Comparison of ENCODE assay signal across 15 cellular contexts in genomic region chr4:151202851-151203455, GRCh38.
DNase-seq lines count a peak whose midpoint lies in the region; ATAC-seq, FAIRE-seq and TF ChIP-seq lines count a peak whose summit lies in the region.
"Had no signal": no experiment of that assay in that cellular context is flagged by ENCODE, and none has a peak within 500 bp of the region (broad histone marks: within the 10 kb centered on the region; RNA-seq: fewer than 3 reads in every experiment).

No MANE protein-coding gene starts in this region.

- no peak overlapping the region for H3K4me3 ChIP-seq in IMR-90 (ENCODE audit: insufficient read depth, low read depth, low read length)
- no peak overlapping the region for H3K4me3 ChIP-seq in endothelial cell of umbilical vein (replicated peaks in 1 of 3; ENCODE audit: insufficient read depth in 1 of 3, low read depth in 1 of 3, low read length in 3 of 3)
- H3K4me3 ChIP-seq in skeletal muscle satellite cell (ENCODE audit: low read length), result no peak overlapping the region

- H3K9me3 ChIP-seq in IMR-90 (ENCODE audit: control insufficient read depth, insufficient read depth, low read length) (no peaks in the 10 kb centered on the region), endothelial cell of umbilical vein (replicated peaks; ENCODE audit: control insufficient read depth, insufficient read depth, low read length) (no peaks in the 10 kb centered on the region), skeletal muscle satellite cell (replicated peaks; ENCODE audit: low read length) (no peaks in the 10 kb centered on the region)

- H3K4me2 ChIP-seq in IMR-90 (ENCODE audit: low read depth, low read length) (peak overlapping the region; percentile 53), endothelial cell of umbilical vein (ENCODE audit: insufficient read depth, low read length) (no peak overlapping the region), skeletal muscle satellite cell (ENCODE audit: low read length) (peak overlapping the region; percentile 46)

- TF ChIP-seq POLR2A in IMR-90 (IDR thresholded peaks at IDR 0.05; ENCODE audit: low read depth, low read length) (no peak), endothelial cell of umbilical vein (IDR thresholded peaks at IDR 0.05; ENCODE audit: low read depth, low read length) (no peak)

- H3K18ac ChIP-seq in IMR-90 (ENCODE audit: low read depth, low read length), result peak overlapping the region; percentile 92

- FAIRE-seq in endothelial cell of umbilical vein (lab: Jason Lieb, UNC), result no peak
- FAIRE-seq: G401.6 had no signal

- H3K9ac ChIP-seq in IMR-90 (ENCODE audit: low read depth, low read length) (no peak overlapping the region), endothelial cell of umbilical vein (replicated peaks; ENCODE audit: extremely low read depth, insufficient read depth, low read length) (no peak overlapping the region), skeletal muscle satellite cell (ENCODE audit: low read depth, low read length) (no peak overlapping the region)

- no peak overlapping the region for H4K91ac ChIP-seq in IMR-90 (ENCODE audit: insufficient read depth, low read depth, low read length)

- peak overlapping the region; percentile 63; the same call in 1 of the 2 replicates for H4K5ac ChIP-seq in IMR-90 (ENCODE audit: low read depth, low read length)

- no peak overlapping the region for H2BK5ac ChIP-seq in IMR-90 (ENCODE audit: low read depth, low read length, poor library complexity, severe bottlenecking)

- no peaks in the 10 kb centered on the region for H3K36me3 ChIP-seq in IMR-90 (ENCODE audit: control insufficient read depth, insufficient read depth, low read length)
- no peaks in the 10 kb centered on the region for H3K36me3 ChIP-seq in endothelial cell of umbilical vein (ENCODE audit: control insufficient read depth in 2 of 2, extremely low read depth in 1 of 2, insufficient read depth in 2 of 2, low read length in 2 of 2)
- H3K36me3 ChIP-seq in skeletal muscle satellite cell (ENCODE audit: insufficient read depth, low read length), result peaks cover 12% of the 10 kb centered on the region

- peak overlapping the region; percentile 8; the same call in 1 of the 2 replicates for H3K23ac ChIP-seq in IMR-90 (ENCODE audit: low read depth, low read length)

- H3K27me3 ChIP-seq in IMR-90 (ENCODE audit: control insufficient read depth, insufficient read depth, low read length) (no peaks in the 10 kb centered on the region), endothelial cell of umbilical vein (ENCODE audit: control insufficient read depth in 2 of 2, insufficient read depth in 2 of 2, low read length in 2 of 2) (no peaks in the 10 kb centered on the region), skeletal muscle satellite cell (ENCODE audit: control insufficient read depth, insufficient read depth, low read length) (no peaks in the 10 kb centered on the region), foreskin keratinocyte (no peaks in the 10 kb centered on the region)

- peaks cover 4% of the 10 kb centered on the region in 2 experiments; a peak in 1 of 4 replicates for H3K79me1 ChIP-seq in IMR-90 (ENCODE audit: low read depth in 1 of 2, low read length in 2 of 2)

- H2AFZ ChIP-seq in IMR-90 (replicated peaks; ENCODE audit: low read length, poor library complexity) (no peak overlapping the region), endothelial cell of umbilical vein (ENCODE audit: low read depth, low read length) (no peak overlapping the region)

- H3K9me1 ChIP-seq in IMR-90 (ENCODE audit: insufficient read depth, low read length) (no peaks in the 10 kb centered on the region), endothelial cell of umbilical vein (replicated peaks; ENCODE audit: control insufficient read depth, extremely low read depth, insufficient read depth, low read length) (no peaks in the 10 kb centered on the region)

- BruUV-seq in IMR-90 (replicated peaks; lab: Mats Ljungman, UMichigan) (no TSS peak), endothelial cell of umbilical vein (replicated peaks; lab: Mats Ljungman, UMichigan) (no TSS peak)

- WGBS in IMR-90 (ENCODE audit: extremely low coverage in 2 of 2, insufficient read length in 1 of 2), 2 experiments, result no CpG with 5 or more reads among the region's 6 CpGs

- intact Hi-C loops in IMR-90 (cut with micrococcal nuclease), result no loop called here
- intact Hi-C loops in endothelial cell of umbilical vein (cut with micrococcal nuclease), result no loop called here

- peaks cover 27% of the 10 kb centered on the region for H3K79me2 ChIP-seq in endothelial cell of umbilical vein (ENCODE audit: control insufficient read depth, insufficient read depth, low read length)

- no peak overlapping the region; the same call in 1 of the 2 replicates for H2BK20ac ChIP-seq in IMR-90 (ENCODE audit: low read depth, low read length)

- no peaks in the 10 kb centered on the region for H4K20me1 ChIP-seq in IMR-90 (ENCODE audit: insufficient read depth, low read length)
- H4K20me1 ChIP-seq in endothelial cell of umbilical vein (replicated peaks; ENCODE audit: control insufficient read depth, extremely low read depth, insufficient read depth, low read length), result no peaks in the 10 kb centered on the region

- H2BK120ac ChIP-seq in IMR-90 (ENCODE audit: low read depth, low read length), result peak overlapping the region; percentile 13; the same call in 1 of the 2 replicates

- no peak overlapping the region for H2AK9ac ChIP-seq in IMR-90 (replicated peaks; ENCODE audit: low read depth, low read length, poor library complexity)

- POLR2A ChIA-PET in IMR-90 (lab: Charles Lee; ENCODE audit: unreplicated experiment) (no interaction called here), endothelial cell of umbilical vein (lab: Charles Lee) (no interaction called here)

- TF ChIP-seq CTCF in IMR-90 (conservative IDR thresholded peaks at IDR 0.05; ENCODE audit: low read depth, low read length) (no peak), endothelial cell of umbilical vein (IDR thresholded peaks at IDR 0.05; ENCODE audit: extremely low read depth in 1 of 2, insufficient read depth in 1 of 2, low read depth in 1 of 2, low read length in 2 of 2) (no peak), foreskin keratinocyte (conservative IDR thresholded peaks at IDR 0.05) (no peak)

- peak overlapping the region; percentile 7; the same call in 1 of the 2 replicates for H2AK5ac ChIP-seq in IMR-90 (ENCODE audit: low read depth, low read length)

- H3K56ac ChIP-seq in IMR-90 (ENCODE audit: extremely low read depth, insufficient read depth, low read length), result no peak overlapping the region

- no peak; the same call in 1 of the 2 replicates for ATAC-seq in IMR-90 (ENCODE audit: low read depth)
- no peak for ATAC-seq in HG03039 (IDR thresholded peaks at IDR 0.05; ENCODE audit: unreplicated experiment)
- ATAC-seq in foreskin keratinocyte, result no peak
- ATAC-seq: activated CD8-positive, alpha-beta memory T cell treated with anti-CD3 and anti-CD28 coated beads, Interleukin-2, amount 10 ng/mL, durations not matched to agents 7 days and 5 days; stimulated activated naive B cell treated with anti-CD40 and anti-IgM and Interleukin-4, amounts not matched to agents 10 μg/mL and 1 μg/mL and 100 μg/mL, for 72 hours had no signal

- CTCF ChIA-PET in IMR-90 (lab: Yijun Ruan, JAX) (no interaction called here), endothelial cell of umbilical vein (lab: Charles Lee) (no interaction called here)

- H2BK15ac ChIP-seq in IMR-90 (ENCODE audit: low read depth, low read length), result no peak overlapping the region

- DNase-seq in IMR-90 (peak; percentile 14), endothelial cell of umbilical vein (ENCODE audit: low read depth, low spot score) (peak; percentile 39), left kidney (ENCODE audit: low read depth, low spot score) (peak; percentile 43), T1000 (lab: John Stamatoyannopoulos, UW) (no peak), foreskin keratinocyte (no peak), NCI-H1092 treated with DMSO at 0.1 percent for 48 hours (lab: John Stamatoyannopoulos, UW) (no peak)
- DNase-seq: activated CD8-positive, alpha-beta memory T cell treated with anti-CD3 and anti-CD28 coated beads, Interleukin-2, amount 10 ng/mL, durations not matched to agents 7 days and 5 days; NCI-H2227 treated with DMSO at 0.1 percent for 48 hours; RPMI8226; stimulated activated CD4-positive, alpha-beta T cell treated with anti-CD3 and anti-CD28 coated beads, Interleukin-2, amount 100 ng/mL, for 24 hours; stimulated activated naive B cell treated with anti-CD40 and anti-IgM and Interleukin-4, amounts not matched to agents 10 μg/mL and 1 μg/mL and 100 μg/mL, for 72 hours had no signal

- peaks cover 14% of the 10 kb centered on the region for H3K4me1 ChIP-seq in IMR-90 (ENCODE audit: control insufficient read depth, insufficient read depth, low read length)
- H3K4me1 ChIP-seq in endothelial cell of umbilical vein (ENCODE audit: control insufficient read depth, extremely low read depth, insufficient read depth, low read length), result peaks cover 50% of the 10 kb centered on the region
- peaks cover 15% of the 10 kb centered on the region for H3K4me1 ChIP-seq in skeletal muscle satellite cell (ENCODE audit: control insufficient read depth, insufficient read depth, low read length)
- peaks cover under 1% of the 10 kb centered on the region for H3K4me1 ChIP-seq in foreskin keratinocyte

- H3K4ac ChIP-seq in IMR-90 (ENCODE audit: low read depth, low read length), result peak overlapping the region; percentile 56; the same call in 1 of the 2 replicates

- in situ Hi-C loops in IMR-90 (cut with MboI; ENCODE audit: low sequenced_read_pairs), result no loop called here

- dilution Hi-C loops in IMR-90 (cut with HindIII; ENCODE audit: low sequenced_read_pairs, unreplicated experiment) (no loop called here), endothelial cell of umbilical vein (cut with MboI; ENCODE audit: extremely low pct_ligation_motif_present, low sequenced_read_pairs) (no loop called here)

- 0 out of 4 replicates have a peak overlapping the region, but pooled peaks of 1 of the 2 experiments have one; percentile 9 for H4K8ac ChIP-seq in IMR-90 (ENCODE audit: low read depth in 2 of 2, low read length in 2 of 2)

- no peak for TF ChIP-seq RAD21 in IMR-90 (IDR thresholded peaks at IDR 0.05; ENCODE audit: low read length)

- no peak overlapping the region for H3K14ac ChIP-seq in IMR-90 (replicated peaks; ENCODE audit: low read depth, low read length)

- 0 out of 2 replicates have a peak overlapping the region, but pooled peaks have one; percentile 2 for H3K27ac ChIP-seq in IMR-90 (ENCODE audit: insufficient read depth, low read length)
- no peak overlapping the region for H3K27ac ChIP-seq in endothelial cell of umbilical vein (ENCODE audit: insufficient read depth, low read depth, low read length)
- H3K27ac ChIP-seq in foreskin keratinocyte, result no peak overlapping the region
- H3K27ac ChIP-seq: C4-2B had no signal

TF ChIP-seq in IMR-90, 13 proteins besides CTCF, POLR2A, EP300 and RAD21:
- TF ChIP-seq FOS (IDR thresholded peaks at IDR 0.05; ENCODE audit: low read depth, low read length) (no peak), CEBPB (IDR thresholded peaks at IDR 0.05; ENCODE audit: low read depth, low read length) (no peak), MAFK (IDR thresholded peaks at IDR 0.05; ENCODE audit: low read depth, low read length) (no peak)

TF ChIP-seq in endothelial cell of umbilical vein, 7 proteins besides CTCF, POLR2A, EP300 and RAD21:
- TF ChIP-seq MAX (IDR thresholded peaks at IDR 0.05; ENCODE audit: insufficient read depth, insufficient read length), result no peak

Comparison
In these comparisons a context has a peak if more than half of its experiments do, and no peak if none do; other contexts are left out.
1. DNase-seq: peak in IMR-90 (single experiment), endothelial cell of umbilical vein (single experiment) and left kidney (single experiment); none in T1000 (single experiment), foreskin keratinocyte (0 of 2) and NCI-H1092 treated with DMSO at 0.1 percent for 48 hours (single experiment).